ENCODE assay signal across 20 cellular contexts in genomic region chr5:88702328-88702727, GRCh38.
DNase-seq lines count a peak whose midpoint lies in the region; ATAC-seq, FAIRE-seq and TF ChIP-seq lines count a peak whose summit lies in the region.
"Had no signal": no experiment of that assay in that cellular context is flagged by ENCODE, and none has a peak within 500 bp of the region (broad histone marks: within the 10 kb centered on the region; RNA-seq: fewer than 3 reads in every experiment).

No MANE protein-coding gene starts in this region.

- no peak overlapping the region for H4K5ac ChIP-seq in H1 (ENCODE audit: insufficient read length, low read depth, low read length)

- no peak overlapping the region for H2AK5ac ChIP-seq in H1 (ENCODE audit: low read depth, low read length)

- TF ChIP-seq POLR2A in H1 (IDR thresholded peaks at IDR 0.05; ENCODE audit: control extremely low read depth in 1 of 2, low read depth in 2 of 2, low read length in 2 of 2), result no peak

- peak overlapping the region; percentile 23 to 36; a peak in 3 of 4 replicates for H3K4me2 ChIP-seq in H1 (ENCODE audit: insufficient read depth in 1 of 2, low read depth in 2 of 2, low read length in 2 of 2)

- no peak for ATAC-seq in left ventricle myocardium superior
- ATAC-seq: T-cell had no signal

- no peaks in the 10 kb centered on the region for H3K79me1 ChIP-seq in H1 (ENCODE audit: low read depth, low read length)

- no peaks in the 10 kb centered on the region for H3K79me2 ChIP-seq in H1 (ENCODE audit: control insufficient read depth in 1 of 2, insufficient read depth in 2 of 2, low read length in 2 of 2)

- no peaks in the 10 kb centered on the region for H3K36me3 ChIP-seq in HUES64 (ENCODE audit: insufficient read depth, low read length)
- H3K36me3 ChIP-seq in H1 (ENCODE audit: control insufficient read depth in 2 of 4, insufficient read depth in 4 of 4, low read length in 3 of 4), result no peaks in the 10 kb centered on the region
- no peaks in the 10 kb centered on the region for H3K36me3 ChIP-seq in HAP-1 (replicated peaks)
- H3K36me3 ChIP-seq: Peyer's patch, SJCRH30 had no signal

- H3K23ac ChIP-seq in H1 (ENCODE audit: insufficient read length), result no peak overlapping the region

- CTCF ChIA-PET in H1 (lab: Charles Lee; ENCODE audit: partially characterized antibody), result interaction anchor here (0.6 to 4.5 kb wide), 5 partner anchors 12 to 921 kb away, joined by 3 to 53 read pairs (median 4); no protein-coding TSS in a partner anchor

- no peak overlapping the region for H2AFZ ChIP-seq in H1 (ENCODE audit: low read length)
- H2AFZ ChIP-seq: GM23248 had no signal

- in situ Hi-C loops in HAP-1 (cut with MboI; ENCODE audit: low sequenced_read_pairs), result no loop called here

- H3K4me3 ChIP-seq in HUES64 (ENCODE audit: low read length), result no peak overlapping the region
- H3K4me3 ChIP-seq in H1 (ENCODE audit: extremely low read depth in 1 of 4, insufficient read depth in 2 of 4, low read depth in 3 of 4, low read length in 4 of 4), result peak overlapping the region in 1 of 4 experiments; percentile 9; a peak in 1 of 8 replicates
- no peak overlapping the region for H3K4me3 ChIP-seq in HAP-1
- H3K4me3 ChIP-seq: GM23248, Peyer's patch, SJCRH30 had no signal

- POLR2A ChIA-PET in H1 (lab: Charles Lee; ENCODE audit: partially characterized antibody), result interaction anchor here (1.2 kb wide), 1 partner anchor 11 kb away, joined by 4 read pairs; no protein-coding TSS in a partner anchor

- H4K91ac ChIP-seq in H1 (replicated peaks; ENCODE audit: insufficient read length, low read length), result no peak overlapping the region

- no peak overlapping the region for H4K8ac ChIP-seq in H1 (ENCODE audit: extremely low read depth, insufficient read depth, low read length)

- intact Hi-C loops in left ventricle myocardium superior (cut with micrococcal nuclease), result no loop called here

- H3K14ac ChIP-seq in H1 (ENCODE audit: insufficient read length), result no peak overlapping the region

- H3K27me3 ChIP-seq in HUES64 (ENCODE audit: insufficient read depth, low read length) (peaks cover 29% of the 10 kb centered on the region), H1 (replicated peaks in 1 of 4; ENCODE audit: control insufficient read depth in 3 of 4, extremely low read depth in 1 of 4, insufficient read depth in 3 of 4, low read length in 3 of 4) (no peaks in the 10 kb centered on the region), HAP-1 (ENCODE audit: low read depth) (no peaks in the 10 kb centered on the region)
- H3K27me3 ChIP-seq: Peyer's patch, SJCRH30 had no signal

- no peak for TF ChIP-seq RAD21 in H1 (IDR thresholded peaks at IDR 0.05 in 1 of 2, conservative IDR thresholded peaks at IDR 0.05 in 1 of 2; ENCODE audit: low read depth in 2 of 2, low read length in 2 of 2)

- H3K4me1 ChIP-seq in HUES64 (ENCODE audit: insufficient read depth, low read length) (peaks cover 19% of the 10 kb centered on the region), H1 (replicated peaks in 1 of 4; ENCODE audit: control insufficient read depth in 3 of 4, insufficient read depth in 4 of 4, low read length in 3 of 4) (peaks cover 0 to 7% (median 2%) of the 10 kb centered on the region in 4 experiments; a peak in 5 of 7 replicates), HAP-1 (peaks cover 4% of the 10 kb centered on the region)
- H3K4me1 ChIP-seq: Peyer's patch, SJCRH30 had no signal

- no peak overlapping the region for H3K4ac ChIP-seq in H1 (replicated peaks; ENCODE audit: insufficient read length, low read depth, low read length)

- TF ChIP-seq CTCF in H1 (IDR thresholded peaks at IDR 0.05; ENCODE audit: control extremely low read depth in 1 of 3, insufficient read depth in 1 of 3, low read depth in 1 of 3, low read length in 3 of 3), result no peak

- H2BK120ac ChIP-seq in H1 (replicated peaks; ENCODE audit: low read depth, low read length), result no peak overlapping the region

- H3K18ac ChIP-seq in H1 (ENCODE audit: extremely low read depth, low read length), result no peak overlapping the region

- DNase-seq in NCI-H345 treated with DMSO at 0.1 percent for 48 hours (lab: John Stamatoyannopoulos, UW; ENCODE audit: unreplicated experiment), result peak; percentile 28
- no peak for DNase-seq in H1 (ENCODE audit: low read depth in 1 of 2, low spot score in 2 of 2)
- peak; percentile 36 for DNase-seq in superior temporal gyrus (ENCODE audit: extremely low spot score)
- DNase-seq in HAP-1 (ENCODE audit: low spot score in 2 of 2), result no peak
- no peak for DNase-seq in medulla oblongata (ENCODE audit: extremely low spot score)
- DNase-seq in left ventricle myocardium superior, result no peak
- DNase-seq: CD4-positive, CD25-positive, alpha-beta regulatory T cell; DMS79 treated with DMSO at 0.1 percent for 48 hours; GM23248; KG1; NCI-H1092 treated with DMSO at 0.1 percent for 48 hours; NCI-H1436 treated with DMSO at 0.1 percent for 48 hours; NCI-H2081; NCI-H524; NCI-H82; Peyer's patch; SJCRH30; T-cell had no signal

- no peak for TF ChIP-seq EP300 in H1 (IDR thresholded peaks at IDR 0.05; ENCODE audit: borderline replicate concordance in 1 of 2, low read depth in 2 of 2, low read length in 2 of 2)

- H3K9ac ChIP-seq in HUES64 (ENCODE audit: low read depth, low read length), result no peak overlapping the region
- H3K9ac ChIP-seq in H1 (replicated peaks in 1 of 4; ENCODE audit: extremely low read depth in 1 of 4, low read depth in 3 of 4, low read length in 3 of 4), result no peak overlapping the region
- H3K9ac ChIP-seq: GM23248 had no signal

- H2BK15ac ChIP-seq in H1 (ENCODE audit: low read length), result no peak overlapping the region

- H3K27ac ChIP-seq in HUES64 (ENCODE audit: low read depth, low read length) (peak overlapping the region; percentile 14; the same call in 1 of the 2 replicates), H1 (ENCODE audit: low read depth, low read length) (no peak overlapping the region)
- H3K27ac ChIP-seq: GM23248, Peyer's patch, SJCRH30 had no signal

- FAIRE-seq in H1 (lab: Jason Lieb, UNC), result peak; percentile 57
- FAIRE-seq: GM12891 had no signal

- H3K23me2 ChIP-seq in H1 (ENCODE audit: low read depth, low read length), result no peaks in the 10 kb centered on the region

- no peak overlapping the region for H2BK20ac ChIP-seq in H1 (ENCODE audit: low read length)

- H3K9me3 ChIP-seq in HUES64 (ENCODE audit: insufficient read depth, low read depth, low read length) (no peaks in the 10 kb centered on the region), H1 (ENCODE audit: insufficient read depth in 2 of 2, low read depth in 1 of 2, low read length in 1 of 2) (no peaks in the 10 kb centered on the region), HAP-1 (no peaks in the 10 kb centered on the region)
- H3K9me3 ChIP-seq: Peyer's patch, SJCRH30 had no signal

- H2BK12ac ChIP-seq in H1 (ENCODE audit: low read depth, low read length), result no peak overlapping the region

- no peaks in the 10 kb centered on the region for H4K20me1 ChIP-seq in H1 (replicated peaks in 1 of 2; ENCODE audit: control insufficient read depth in 1 of 2, insufficient read depth in 2 of 2, low read length in 2 of 2)

- WGBS in HUES64, result 20% methylated on average over 4 of the region's 4 CpGs
- 29% methylated on average over 4 of the region's 4 CpGs; no CpG with 5 or more reads in 1 of the 2 experiments for WGBS in H1 (ENCODE audit: extremely low coverage in 1 of 2, insufficient coverage in 1 of 2, insufficient read length in 1 of 2, insufficient replicate concordance in 2 of 2, low coverage in 1 of 2, low lambda C conversion rate in 2 of 2, missing lambda C conversion rate in 1 of 2), 2 experiments

- no peak overlapping the region for H3K56ac ChIP-seq in H1 (replicated peaks; ENCODE audit: insufficient read length, low read depth, low read length)

- H2BK5ac ChIP-seq in H1 (ENCODE audit: low read depth, low read length), result no peak overlapping the region

TF ChIP-seq in H1, 55 proteins besides CTCF, POLR2A, EP300 and RAD21 (continues in another document):
- no peak for TF ChIP-seq NRF1 (IDR thresholded peaks at IDR 0.05; ENCODE audit: low read depth, low read length)
- TF ChIP-seq SUZ12 (IDR thresholded peaks at IDR 0.05; ENCODE audit: low read length), result no peak
- no peak for TF ChIP-seq JUND (IDR thresholded peaks at IDR 0.05; ENCODE audit: low read length)
- 0 out of 4 replicates have a peak, but pooled peaks of 1 of the 2 experiments have one; percentile 16 for TF ChIP-seq HDAC2 (IDR thresholded peaks at IDR 0.05; ENCODE audit: borderline replicate concordance in 1 of 2, low read depth in 2 of 2, low read length in 2 of 2)

Comparison
In these comparisons a context has a peak if more than half of its experiments do, and no peak if none do; other contexts are left out.
1. DNase-seq: peak in NCI-H345 treated with DMSO at 0.1 percent for 48 hours (single experiment) and superior temporal gyrus (single experiment); none in H1 (0 of 2), HAP-1 (0 of 2), medulla oblongata (single experiment) and left ventricle myocardium superior (single experiment).